Comparison of ENCODE assay signal across 13 cellular contexts in the genomic region with DNA sequence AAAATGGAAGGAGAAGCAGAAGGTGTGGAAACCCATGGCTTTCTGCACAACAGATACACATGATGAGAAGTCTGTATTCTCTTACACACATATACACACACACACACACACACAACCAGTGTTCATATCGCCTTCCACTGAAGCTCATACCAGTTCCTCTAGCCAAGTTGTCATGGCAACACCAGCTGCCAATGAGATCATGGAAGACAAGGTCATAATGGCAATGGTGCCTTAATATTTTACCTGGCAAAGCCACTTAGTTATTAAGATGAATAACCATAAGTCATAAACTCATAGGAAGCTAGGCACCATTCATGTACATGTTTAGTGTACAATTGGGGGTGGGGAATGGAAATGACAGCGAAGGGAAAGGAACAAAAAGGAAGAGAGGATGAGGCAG. TPM values are rescaled to one million over a fixed set of nuclear protein-coding genes. Genes with fewer than 3 reads are reported as not detected.
DNase-seq lines count a peak whose midpoint lies in the region; ATAC-seq and TF ChIP-seq lines count a peak whose summit lies in the region.
"Had no signal": no experiment of that assay in that cellular context is flagged by ENCODE, and none has a peak within 500 bp of the region (broad histone marks: within the 10 kb centered on the region; RNA-seq: fewer than 3 reads in every experiment).

No MANE protein-coding gene starts in this region.

- H3K79me2 ChIP-seq in PC-3 (ENCODE audit: low read length), result peaks cover 4% of the 10 kb centered on the region; the same call in 1 of the 2 replicates

- H3K9me3 ChIP-seq in PC-3 (ENCODE audit: low read length), result no peaks in the 10 kb centered on the region
- H3K9me3 ChIP-seq in left lung, result no peaks in the 10 kb centered on the region

- no peaks in the 10 kb centered on the region for H4K20me1 ChIP-seq in PC-3 (ENCODE audit: low read length)

- no peak overlapping the region for H3K4me2 ChIP-seq in PC-3 (ENCODE audit: low read length)

- H3K9me2 ChIP-seq in PC-3 (replicated peaks; ENCODE audit: low read length), result no peaks in the 10 kb centered on the region

- CTCF ChIA-PET in PC-3 (lab: Charles Lee), result interaction anchor here (0.9 kb wide), 1 partner anchor 9 kb away, joined by 3 read pairs; no protein-coding TSS in a partner anchor

- no peak overlapping the region for H2AFZ ChIP-seq in PC-3 (ENCODE audit: low read length)

- ATAC-seq in PC-3 (no peak), HG02840 (IDR thresholded peaks at IDR 0.05; ENCODE audit: low FRiP score, unreplicated experiment) (no peak), left lung (no peak)

- no peak overlapping the region for H3K9ac ChIP-seq in PC-3 (ENCODE audit: low read length)

- H3K4me3 ChIP-seq in AG10803 (ENCODE audit: low read length) (no peak overlapping the region), PC-3 (ENCODE audit: low read length) (no peak overlapping the region), fibroblast of mammary gland (ENCODE audit: control insufficient read depth, low read depth, low read length) (no peak overlapping the region), left lung (no peak overlapping the region)

- H3K27ac ChIP-seq in PC-3 (ENCODE audit: low read length) (no peak overlapping the region), left lung (no peak overlapping the region)
- H3K27ac ChIP-seq: VCaP had no signal

- H3K36me3 ChIP-seq in PC-3 (ENCODE audit: low read depth, low read length), result no peaks in the 10 kb centered on the region
- H3K36me3 ChIP-seq in left lung, result no peaks in the 10 kb centered on the region

- DNase-seq in AG10803 (ENCODE audit: low read depth) (peak; percentile 34), EH (ENCODE audit: low read depth) (peak; percentile 25), PC-3 (peak; percentile 6), fibroblast of mammary gland (ENCODE audit: low read depth) (peak; percentile 44), GDM1 (lab: John Stamatoyannopoulos, UW) (no peak), left lung (no peak)
- DNase-seq in activated CD4-positive, CD25-positive, alpha-beta regulatory T cell treated with anti-CD3 and anti-CD28 coated beads, Interleukin-2, amount 50 U/mL, for 72 hours, result no peak
- DNase-seq: amniotic stem cell, hippocampal formation, NCI-H1930 had no signal

- TF ChIP-seq CTCF in AG10803 (conservative IDR thresholded peaks at IDR 0.05; ENCODE audit: low read length) (no peak), PC-3 (conservative IDR thresholded peaks at IDR 0.05; ENCODE audit: low read depth, low read length) (no peak), fibroblast of mammary gland (conservative IDR thresholded peaks at IDR 0.05; ENCODE audit: control insufficient read depth, insufficient read depth, low read depth, low read length) (no peak), left lung (IDR thresholded peaks at IDR 0.05) (no peak)

- intact Hi-C loops in PC-3 (cut with micrococcal nuclease), result no loop called here
- intact Hi-C loops in left lung (cut with DNase I), result no loop called here

- no peaks in the 10 kb centered on the region for H3F3A ChIP-seq in PC-3 (ENCODE audit: low read length, unreplicated experiment)

- H3K4me1 ChIP-seq in PC-3 (ENCODE audit: insufficient read depth, low read length) (peaks cover 26% of the 10 kb centered on the region), left lung (peaks cover 17 to 38% of the 10 kb centered on the region in 2 donors)

- POLR2A ChIA-PET in PC-3 (lab: Charles Lee; ENCODE audit: unreplicated experiment), result no interaction called here

- no TSS peak for BruUV-seq in PC-3 (replicated peaks; lab: Mats Ljungman, UMichigan)

- no peaks in the 10 kb centered on the region for H3K27me3 ChIP-seq in PC-3 (ENCODE audit: low read length)
- no peaks in the 10 kb centered on the region for H3K27me3 ChIP-seq in left lung

RNA-seq across cellular contexts. Expression of a gene that starts 2.6 kb away (rescaled TPM):
- total RNA-seq in PC-3 (2014; rRNA removed) (1.2 and 2.6 TPM in 2 replicates), left lung (10 to 100 TPM; 11.7 to 12.4 TPM)

RNA-seq across cellular contexts. Expression of a gene that starts 38.4 kb away (rescaled TPM):
- total RNA-seq in PC-3 (2014; rRNA removed), result 0.06 and 0.07 TPM in 2 replicates
- under 1 TPM in 1 of 2 donors, not detected in 1; 0.13 TPM for total RNA-seq in left lung
- total RNA-seq: osteocyte had no signal

RNA-seq across cellular contexts. Expression of a gene that starts 55.2 kb away (rescaled TPM):
- total RNA-seq in PC-3 (2014; rRNA removed) (not detected in 2 replicates), left lung (not detected)
- total RNA-seq: osteocyte had no signal

Comparison
In these comparisons a context has a peak if more than half of its experiments do, and no peak if none do; other contexts are left out.
1. DNase-seq: peak in AG10803 (single experiment), EH (single experiment), PC-3 (single experiment) and fibroblast of mammary gland (single experiment); none in GDM1 (single experiment), activated CD4-positive, CD25-positive, alpha-beta regulatory T cell treated with anti-CD3 and anti-CD28 coated beads, Interleukin-2, amount 50 U/mL, for 72 hours (single experiment) and left lung (0 of 2).